In the genomic region with DNA sequence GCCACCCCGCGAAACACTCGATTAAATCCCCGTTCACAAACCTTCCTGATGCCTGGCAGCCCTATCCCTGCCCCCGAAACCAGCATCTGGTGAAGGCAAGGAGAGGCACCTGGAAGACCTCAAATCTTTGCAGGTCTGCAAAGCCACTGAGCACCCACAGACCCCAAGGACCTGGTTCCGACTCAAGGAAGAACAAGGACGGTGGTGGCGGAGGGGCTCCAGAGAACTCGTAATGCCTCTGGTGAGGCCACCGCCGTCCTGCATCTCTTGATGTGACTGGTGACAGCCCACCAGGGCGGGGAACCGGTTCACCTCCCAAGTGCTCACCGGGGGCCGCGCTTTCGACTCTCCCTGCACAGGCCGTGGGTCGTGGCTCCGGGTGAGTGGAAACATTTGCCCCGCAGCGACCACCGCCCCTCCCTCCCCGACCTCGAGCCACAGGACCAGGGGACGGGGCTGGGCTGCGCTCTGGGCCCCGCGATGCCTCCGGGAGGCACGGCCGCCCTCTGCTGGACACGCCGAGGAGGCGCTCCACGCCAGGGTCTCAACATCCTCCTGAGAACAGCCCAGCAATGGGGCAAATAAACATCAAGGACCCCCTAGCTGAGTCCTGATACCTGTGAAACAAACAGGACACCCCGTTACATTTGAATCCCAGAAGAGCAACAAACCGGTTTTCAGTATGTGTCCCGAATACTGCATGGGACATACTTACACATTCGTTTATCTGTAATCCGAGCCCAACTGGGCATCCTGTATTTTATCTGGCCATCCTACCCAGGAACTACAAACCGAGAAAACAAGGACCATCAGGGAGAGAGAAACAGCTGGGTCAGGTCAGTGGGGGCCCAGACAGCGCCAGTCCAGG, we compare ENCODE assay signal across 8 cellular contexts. TPM values are rescaled to one million over a fixed set of nuclear protein-coding genes. Genes with fewer than 3 reads are reported as not detected.
DNase-seq lines count a peak whose midpoint lies in the region; ATAC-seq and TF ChIP-seq lines count a peak whose summit lies in the region.

No MANE protein-coding gene starts in this region.

- H3K4me1 Mint-ChIP-seq in brain, result peaks cover 14% of the 10 kb centered on the region

- no peak overlapping the region for H3K27ac Mint-ChIP-seq in brain

- no peaks in the 10 kb centered on the region for H3K9me2 ChIP-seq in GM23248 (ENCODE audit: insufficient read depth)

- H3K79me2 ChIP-seq in GM23248 (ENCODE audit: insufficient read depth), result no peaks in the 10 kb centered on the region

- H3K9me3 Mint-ChIP-seq in brain, result no peaks in the 10 kb centered on the region

- peak; percentile 17 for DNase-seq in ACHN
- DNase-seq in GM23248, result peak; percentile 70
- peak; percentile 24 for DNase-seq in SKM-1 treated with dmso at 0.1 percent for 144 hours (lab: John Stamatoyannopoulos, UW; ENCODE audit: unreplicated experiment)
- DNase-seq in kidney epithelial cell (ENCODE audit: low read depth), result no peak
- peak; percentile 40 to 47 for DNase-seq in stimulated activated CD4-positive, alpha-beta T cell treated with anti-CD3 and anti-CD28 coated beads, Interleukin-4, amount 100 ng/mL, for 48 hours (ENCODE audit: low read depth in 2 of 2)

- H3K9me3 ChIP-seq in GM23248 (ENCODE audit: low read depth), result no peaks in the 10 kb centered on the region

- peak; percentile 60 to 84 for TF ChIP-seq CTCF in brain (conservative IDR thresholded peaks at IDR 0.05)
- peak; percentile 80 for TF ChIP-seq CTCF in kidney epithelial cell (IDR thresholded peaks at IDR 0.05; ENCODE audit: insufficient read depth, low read length, poor library complexity, severe bottlenecking)

- H3K27ac ChIP-seq in GM23248, result no peak overlapping the region

- H4K20me1 ChIP-seq in GM23248 (ENCODE audit: insufficient read depth), result no peaks in the 10 kb centered on the region

- H3K4me3 ChIP-seq in GM23248 (peak overlapping the region; percentile 48; the same call in 1 of the 2 replicates), kidney epithelial cell (ENCODE audit: low read depth, low read length) (no peak overlapping the region)

- ATAC-seq in HG02870 (IDR thresholded peaks at IDR 0.05; ENCODE audit: unreplicated experiment), result no peak
- ATAC-seq in HG03521 (IDR thresholded peaks at IDR 0.05; ENCODE audit: unreplicated experiment), result no peak

- no peaks in the 10 kb centered on the region for H3K36me3 Mint-ChIP-seq in brain

- in situ Hi-C loops in ACHN (cut with HindIII; ENCODE audit: low pct_ligation_motif_present, low pct_unique_long_range_greater_than_20kb, low sequenced_read_pairs), result no loop called here
- in situ Hi-C loops in GM23248 (cut with MboI), result no loop called here

- H3K36me3 ChIP-seq in GM23248 (ENCODE audit: low read depth), result no peaks in the 10 kb centered on the region
- no peaks in the 10 kb centered on the region for H3K36me3 ChIP-seq in kidney epithelial cell (ENCODE audit: control insufficient read depth, insufficient read depth, low read length)

- peaks cover 17% of the 10 kb centered on the region; the same call in 1 of the 2 replicates for H3K27me3 ChIP-seq in GM23248 (replicated peaks; ENCODE audit: insufficient read depth)
- H3K27me3 ChIP-seq in kidney epithelial cell (ENCODE audit: control insufficient read depth, insufficient read depth, low read length), result peaks cover 36% of the 10 kb centered on the region

- 7 to 10% methylated on average over 41 to 43 of the region's 43 CpGs for WGBS in GM23248 (ENCODE audit: low coverage in 1 of 2, low lambda C conversion rate in 2 of 2, missing lambda C conversion rate in 2 of 2), 2 experiments

- peak overlapping the region; percentile 39 for H3K4me2 ChIP-seq in GM23248 (ENCODE audit: unreplicated experiment)

- H3K9ac ChIP-seq in GM23248, result no peak overlapping the region

- peaks cover 46% of the 10 kb centered on the region for H3K27me3 Mint-ChIP-seq in brain

- H3K4me1 ChIP-seq in GM23248 (ENCODE audit: insufficient read depth), result no peaks in the 10 kb centered on the region; the same call in 1 of the 2 replicates

- peak overlapping the region in 3 of 5 experiments; percentile 73 to 79 (median 77) for H3K4me3 Mint-ChIP-seq in brain

- no peak overlapping the region for H2AFZ ChIP-seq in GM23248

- H3F3A ChIP-seq in GM23248 (ENCODE audit: insufficient read depth), result peaks cover 6% of the 10 kb centered on the region; the same call in 1 of the 2 replicates

RNA-seq across cellular contexts. Expression of gene PLPP2, which starts 3.9 kb away (rescaled TPM):
- 1.4 and 4.3 TPM in 2 replicates for total RNA-seq in GM23248 (2014; rRNA removed; shearing (Covaris generic))
- polyA plus RNA-seq in GM23248 (2016; fragmentation: Nextera tagmentation; extraction: Ambion mirVana), result 1.2 and 1.3 TPM in 2 replicates
- 90.8 TPM for polyA plus RNA-seq in brain (ENCODE audit: insufficient read depth, low read depth, low replicate concordance)
- 63.0 and 64.1 TPM in 2 replicates for total RNA-seq in kidney epithelial cell

RNA-seq across cellular contexts. Expression of gene MIER2, which starts 49.5 kb away (rescaled TPM):
- total RNA-seq in GM23248 (2014; rRNA removed; shearing (Covaris generic)), result 11.8 and 27.8 TPM in 2 replicates
- polyA plus RNA-seq in GM23248 (2016; fragmentation: Nextera tagmentation; extraction: Ambion mirVana) (28.6 and 30.7 TPM in 2 replicates), brain (ENCODE audit: insufficient read depth, low read depth, low replicate concordance) (35.0 TPM)
- 12.7 and 18.4 TPM in 2 replicates for total RNA-seq in kidney epithelial cell

Comparison
In these comparisons a context has a peak if more than half of its experiments do, and no peak if none do; other contexts are left out.
1. RNA of gene PLPP2, which starts 3.9 kb away (total RNA-seq): 63.0 to 64.1 TPM in kidney epithelial cell; 1.4 to 4.3 TPM in GM23248; every median in the first group is over 10 times any median in the second.